ENCODE assay signal across 1 cellular context in the genomic region with DNA sequence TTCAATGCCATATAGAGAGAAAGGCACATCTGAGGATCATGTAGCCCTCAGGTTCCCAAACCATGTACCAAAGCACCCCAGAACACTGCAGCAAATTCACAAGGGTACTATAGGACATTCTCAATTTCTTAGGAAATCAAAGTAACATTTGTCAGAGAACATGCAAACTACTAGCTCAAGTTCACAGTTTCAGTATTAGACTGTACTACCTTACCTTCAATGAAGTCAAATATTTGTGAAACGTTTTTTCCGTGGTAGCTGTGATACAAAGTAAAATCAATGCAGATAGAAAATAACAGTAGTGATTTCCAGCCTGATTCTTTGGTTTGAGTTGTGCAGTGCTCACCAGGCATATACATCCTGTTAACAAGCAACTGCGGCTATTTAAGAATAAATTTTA.
TF ChIP-seq lines count a peak whose summit lies in the region.

No MANE protein-coding gene starts in this region.

TF ChIP-seq in GM12878, 131 proteins besides CTCF, POLR2A, EP300 and RAD21 (continued from another document):
- no peak for TF ChIP-seq SIX5 (IDR thresholded peaks at IDR 0.05; ENCODE audit: low read depth, low read length, severe bottlenecking)
- TF ChIP-seq ASH2L (IDR thresholded peaks at IDR 0.05; ENCODE audit: borderline replicate concordance, low read depth) = no peak
- TF ChIP-seq NR2C2 (IDR thresholded peaks at IDR 0.05; ENCODE audit: borderline replicate concordance, control insufficient read depth, insufficient read length, low read depth) = no peak
- TF ChIP-seq SUPT20H (IDR thresholded peaks at IDR 0.05; ENCODE audit: borderline replicate concordance, control insufficient read depth, low read depth, low read length) = no peak
- no peak for TF ChIP-seq MTA2 (IDR thresholded peaks at IDR 0.05; ENCODE audit: low read depth)
- no peak for TF ChIP-seq BHLHE40 (IDR thresholded peaks at IDR 0.05; ENCODE audit: borderline replicate concordance in 1 of 2, low read depth in 2 of 2, low read length in 1 of 2)
- TF ChIP-seq TCF12 (IDR thresholded peaks at IDR 0.05; ENCODE audit: low read depth, low read length) = no peak
- no peak for TF ChIP-seq KAT2A (conservative IDR thresholded peaks at IDR 0.05; ENCODE audit: control insufficient read depth, low read depth, low read length)
- TF ChIP-seq, protein P1, sequence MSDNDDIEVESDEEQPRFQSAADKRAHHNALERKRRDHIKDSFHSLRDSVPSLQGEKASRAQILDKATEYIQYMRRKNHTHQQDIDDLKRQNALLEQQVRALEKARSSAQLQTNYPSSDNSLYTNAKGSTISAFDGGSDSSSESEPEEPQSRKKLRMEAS (IDR thresholded peaks at IDR 0.05; ENCODE audit: low read depth, low read length) = no peak
